Comparison of ENCODE assay signal across 16 cellular contexts in genomic region chr5:36602711-36603321, GRCh38. TPM values are rescaled to one million over a fixed set of nuclear protein-coding genes. Genes with fewer than 3 reads are reported as not detected.
A peak's percentile ranks its signal among the peaks of the same experiment; 100 is the strongest.
DNase-seq lines count a peak whose midpoint lies in the region; ATAC-seq and TF ChIP-seq lines count a peak whose summit lies in the region.
"Had no signal": no experiment of that assay in that cellular context is flagged by ENCODE, and none has a peak within 500 bp of the region (broad histone marks: within the 10 kb centered on the region; RNA-seq: fewer than 3 reads in every experiment).

No MANE protein-coding gene starts in this region.

- TF ChIP-seq EP300 in esophagus muscularis mucosa (IDR thresholded peaks at IDR 0.05) = no peak

- H3K9me3 ChIP-seq in esophagus muscularis mucosa = no peaks in the 10 kb centered on the region
- H3K9me3 ChIP-seq: gastrocnemius medialis, upper lobe of left lung had no signal

- no peaks in the 10 kb centered on the region for H3K27me3 ChIP-seq in esophagus muscularis mucosa
- H3K27me3 ChIP-seq: gastrocnemius medialis, upper lobe of left lung had no signal

- 69% methylated on average over 4 of the region's 4 CpGs for WGBS in esophagus muscularis mucosa

- DNase-seq in KBM-7 (peak; percentile 61), astrocyte of the cerebellum (ENCODE audit: low read depth) (no peak), midbrain (lab: John Stamatoyannopoulos, UW) (peak; percentile 37), esophagus muscularis mucosa (ENCODE audit: extremely low spot score) (no peak)
- DNase-seq: activated B cell treated with CpG ODN at 0.5 μM for 24 hours; activated effector memory CD4-positive, alpha-beta T cell treated with anti-CD3 and anti-CD28 coated beads, Interleukin-2, amount 50 U/mL, for 16 hours; DMS79 treated with DMSO at 0.1 percent for 48 hours; gastrocnemius medialis; GOT3; NCI-H1048 had no signal

- intact Hi-C loops in esophagus muscularis mucosa (cut with DNase I) = loop anchor here (10.0 kb wide), 1 partner anchor 178 kb away; no protein-coding TSS in a partner anchor

- peak; percentile 51 for TF ChIP-seq CTCF in GM12873 (IDR thresholded peaks at IDR 0.05; ENCODE audit: insufficient read depth, low read depth, low read length, missing control alignments)
- peak; percentile 3 for TF ChIP-seq CTCF in astrocyte of the cerebellum (IDR thresholded peaks at IDR 0.05; ENCODE audit: low read depth, low read length, missing control alignments)
- TF ChIP-seq CTCF in esophagus muscularis mucosa (IDR thresholded peaks at IDR 0.05) = no peak

- peaks cover 0 to 35% (median 23%) of the 10 kb centered on the region in 4 donors for H3K4me1 ChIP-seq in esophagus muscularis mucosa

- no peaks in the 10 kb centered on the region for H3K36me3 ChIP-seq in esophagus muscularis mucosa
- H3K36me3 ChIP-seq: gastrocnemius medialis, upper lobe of left lung had no signal

- in situ Hi-C loops in KBM-7 (cut with MboI; ENCODE audit: low pct_unique_long_range_greater_than_20kb, low sequenced_read_pairs) = no loop called here
- in situ Hi-C loops in astrocyte of the cerebellum (cut with HindIII; ENCODE audit: low sequenced_read_pairs) = no loop called here

- no peak for TF ChIP-seq POLR2A in esophagus muscularis mucosa (IDR thresholded peaks at IDR 0.05; ENCODE audit: low read depth)

- no peak overlapping the region for H3K27ac ChIP-seq in esophagus muscularis mucosa (replicated peaks in 1 of 4)
- H3K27ac ChIP-seq: gastrocnemius medialis, upper lobe of left lung had no signal

- H3K4me3 ChIP-seq in astrocyte of the cerebellum (ENCODE audit: low read depth, low read length) (no peak overlapping the region), esophagus muscularis mucosa (no peak overlapping the region)
- H3K4me3 ChIP-seq: gastrocnemius medialis, upper lobe of left lung had no signal

- ATAC-seq in HG03175 (IDR thresholded peaks at IDR 0.05; ENCODE audit: unreplicated experiment) (no peak), GM21515 (IDR thresholded peaks at IDR 0.05; ENCODE audit: unreplicated experiment) (no peak), HG02623 (IDR thresholded peaks at IDR 0.05; ENCODE audit: unreplicated experiment) (no peak)
- ATAC-seq: gastrocnemius medialis, Panc1 had no signal

RNA-seq across cellular contexts. Expression of gene SLC1A3, which starts 3.6 kb away (rescaled TPM):
- 10 to 100 TPM; 11.3 to 26.5 (median 21.2) TPM for total RNA-seq in esophagus muscularis mucosa

Comparison
In these comparisons a context has a peak if more than half of its experiments do, and no peak if none do; other contexts are left out.
1. CTCF ChIP-seq: peak in GM12873 (single experiment) and astrocyte of the cerebellum (single experiment); none in esophagus muscularis mucosa (0 of 3).
2. DNase-seq: peak in KBM-7 (single experiment) and midbrain (single experiment); none in astrocyte of the cerebellum (single experiment) and esophagus muscularis mucosa (single experiment).